8 cellular contexts compared by ENCODE assay signal in the genomic region with DNA sequence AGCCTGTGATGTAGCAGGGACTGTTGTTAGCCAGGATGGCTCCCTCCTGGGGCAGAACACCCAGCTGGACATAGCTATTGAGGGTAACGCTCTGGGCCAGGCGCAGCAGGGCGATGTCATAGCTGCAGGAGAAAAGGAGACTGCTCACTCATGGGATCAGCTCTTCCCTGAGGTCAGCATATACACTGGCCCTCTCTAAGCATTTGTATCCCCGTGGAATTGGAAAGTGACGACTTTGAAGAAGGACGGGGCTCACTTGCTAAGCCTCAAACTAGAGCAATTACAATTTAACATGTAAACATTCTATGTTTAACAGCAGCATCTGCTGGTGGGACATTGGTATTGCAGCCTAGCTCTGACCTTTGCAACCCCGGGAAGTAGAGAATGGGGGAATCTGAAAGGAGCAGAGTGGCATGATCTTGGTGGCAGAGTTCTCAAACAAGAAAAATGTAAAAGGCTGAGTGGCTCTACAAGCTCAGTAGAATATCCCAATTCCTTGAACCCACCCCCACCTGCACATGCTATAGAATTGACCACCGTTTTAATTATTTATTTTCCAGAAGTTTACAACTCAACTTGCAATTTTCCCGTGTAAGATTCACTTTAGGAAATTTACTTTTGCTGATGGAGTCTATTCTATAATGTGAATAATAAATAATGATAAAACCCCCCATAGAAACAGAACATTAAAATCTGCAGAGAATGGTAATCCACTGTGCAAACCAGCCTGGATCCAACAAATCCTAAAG. TPM values are rescaled to one million over a fixed set of nuclear protein-coding genes. Genes with fewer than 3 reads are reported as not detected.
DNase-seq lines count a peak whose midpoint lies in the region; ATAC-seq and TF ChIP-seq lines count a peak whose summit lies in the region.

No MANE protein-coding gene starts in this region.

- 39 to 42% methylated on average over 9 of the region's 9 CpGs for WGBS in GM23248 (ENCODE audit: low coverage in 1 of 2, low lambda C conversion rate in 2 of 2, missing lambda C conversion rate in 2 of 2), 2 experiments

- peak overlapping the region; percentile 43 for H3K4me3 ChIP-seq in GM23248

- H3K4me2 ChIP-seq in GM23248 (ENCODE audit: unreplicated experiment), result peak overlapping the region; percentile 45

- no peaks in the 10 kb centered on the region for H3K4me1 ChIP-seq in GM23248 (ENCODE audit: insufficient read depth)

- peaks cover 11% of the 10 kb centered on the region for H3K4me1 Mint-ChIP-seq in chondrocyte (ENCODE audit: low read depth)

- in situ Hi-C loops in GM23248 (cut with MboI), result loop anchor here (10.0 kb wide), 2 partner anchors 77 to 297 kb away; a partner anchor contains a TSS

- H3K9ac ChIP-seq in GM23248, result peak overlapping the region; percentile 29; the same call in 1 of the 2 replicates

- no peaks in the 10 kb centered on the region for H4K20me1 ChIP-seq in GM23248 (ENCODE audit: insufficient read depth)

- H3K27ac ChIP-seq in GM23248, result no peak overlapping the region

- H3K36me3 ChIP-seq in GM23248 (ENCODE audit: low read depth), result no peaks in the 10 kb centered on the region

- DNase-seq in AG20443 (ENCODE audit: low spot score) (peak; percentile 82), GM23248 (peak; percentile 77), NCI-H2227 (lab: John Stamatoyannopoulos, UW; ENCODE audit: unreplicated experiment) (peak; percentile 76), chondrocyte (ENCODE audit: low spot score) (no peak), left colon (peak; percentile 57 to 81)
- peak; percentile 53 to 60 for DNase-seq in activated CD4-positive, alpha-beta T cell treated with anti-CD3 and anti-CD28 coated beads for 24 hours (ENCODE audit: low read depth in 2 of 2)
- peak; percentile 62 to 68 for DNase-seq in stimulated activated CD4-positive, alpha-beta T cell treated with anti-CD3 and anti-CD28 coated beads, Interleukin-2, amount 100 ng/mL, for 48 hours

- no peaks in the 10 kb centered on the region for H3K79me2 ChIP-seq in GM23248 (ENCODE audit: insufficient read depth)

- peak overlapping the region; percentile 31 for H3K4me3 Mint-ChIP-seq in chondrocyte (ENCODE audit: unreplicated experiment)

- no peaks in the 10 kb centered on the region for H3K36me3 Mint-ChIP-seq in chondrocyte (ENCODE audit: low read depth)

- peak overlapping the region; percentile 79 for H2AFZ ChIP-seq in GM23248

- H3K9me3 Mint-ChIP-seq in chondrocyte (ENCODE audit: low read depth), result no peaks in the 10 kb centered on the region

- H3K9me2 ChIP-seq in GM23248 (ENCODE audit: insufficient read depth), result no peaks in the 10 kb centered on the region

- intact Hi-C loops in left colon (cut with DNase I, micrococcal nuclease), result loop anchor here in 1 of 2 donors (10.0 kb wide), 1 partner anchor 87 kb away; no protein-coding TSS in a partner anchor

- H3K9me3 ChIP-seq in GM23248 (ENCODE audit: low read depth), result no peaks in the 10 kb centered on the region

- TF ChIP-seq CTCF in chondrocyte (IDR thresholded peaks at IDR 0.05), result peak; percentile 100

- peak; percentile 89 for ATAC-seq in left colon
- no peak for ATAC-seq in GM18502 (IDR thresholded peaks at IDR 0.05; ENCODE audit: poor library complexity, unreplicated experiment)

- H3K27me3 ChIP-seq in GM23248 (replicated peaks; ENCODE audit: insufficient read depth), result no peaks in the 10 kb centered on the region

- H3F3A ChIP-seq in GM23248 (ENCODE audit: insufficient read depth), result no peaks in the 10 kb centered on the region

- no peak overlapping the region for H3K27ac Mint-ChIP-seq in chondrocyte (ENCODE audit: unreplicated experiment)

- H3K27me3 Mint-ChIP-seq in chondrocyte (ENCODE audit: low read depth), result no peaks in the 10 kb centered on the region

RNA-seq across cellular contexts. Expression of a gene that starts 5.0 kb away (rescaled TPM):
- total RNA-seq in GM23248 (2014; rRNA removed; shearing (Covaris generic)), result not detected in 2 replicates
- polyA plus RNA-seq in GM23248 (2016; fragmentation: Nextera tagmentation; extraction: Ambion mirVana), result not detected in 2 replicates
- not detected in 3 replicates for total RNA-seq in chondrocyte
- not detected for total RNA-seq in left colon

RNA-seq across cellular contexts. Expression of a gene that starts 17.5 kb away (rescaled TPM):
- not detected in 2 replicates for total RNA-seq in GM23248 (2014; rRNA removed; shearing (Covaris generic))
- polyA plus RNA-seq in GM23248 (2016; fragmentation: Nextera tagmentation; extraction: Ambion mirVana), result not detected in 2 replicates
- total RNA-seq in chondrocyte, result not detected in 3 replicates
- 1 to 10 TPM; 6.3 to 8.0 TPM for total RNA-seq in left colon

RNA-seq across cellular contexts. Expression of a gene that starts 49.8 kb away (rescaled TPM):
- total RNA-seq in GM23248 (2014; rRNA removed; shearing (Covaris generic)), result 9.4 and 22.4 TPM in 2 replicates
- 3.9 and 4.3 TPM in 2 replicates for polyA plus RNA-seq in GM23248 (2016; fragmentation: Nextera tagmentation; extraction: Ambion mirVana)
- 0.90 to 1.5 TPM (median 1.1 TPM) in 3 replicates for total RNA-seq in chondrocyte
- 10 to 100 TPM; 31.4 to 41.0 TPM for total RNA-seq in left colon
